ENCODE assay signal across 10 cellular contexts in the genomic region with DNA sequence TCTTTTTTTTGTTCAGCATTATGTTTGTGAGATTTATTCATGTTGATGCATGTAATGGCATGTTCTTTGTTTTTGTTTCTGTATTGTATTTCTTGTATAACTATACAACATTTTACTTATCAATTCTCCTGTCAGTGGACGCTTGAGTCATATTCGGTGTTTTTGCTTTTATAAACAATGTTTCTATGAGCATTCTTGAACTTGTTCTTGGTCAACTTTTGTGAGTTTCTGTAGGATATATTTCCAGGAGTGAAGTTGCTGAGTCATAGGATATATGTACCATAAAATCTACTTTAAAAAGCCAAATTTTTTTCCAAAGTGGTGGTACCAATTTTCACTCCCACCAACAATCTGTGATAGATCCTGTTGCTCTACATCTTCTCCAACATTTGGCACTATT.
"Had no signal": no experiment of that assay in that cellular context is flagged by ENCODE, and none has a peak within 500 bp of the region (broad histone marks: within the 10 kb centered on the region; RNA-seq: fewer than 3 reads in every experiment).

No MANE protein-coding gene starts in this region.

- H3K4me1 ChIP-seq: gastroesophageal sphincter, parathyroid adenoma had no signal

- H3K79me2 ChIP-seq: parathyroid adenoma had no signal

- H3K9ac ChIP-seq: parathyroid adenoma had no signal

- H3K27ac ChIP-seq: gastroesophageal sphincter, parathyroid adenoma had no signal

- DNase-seq: activated B cell treated with CpG ODN at 0.5 μM for 24 hours; activated CD4-positive, alpha-beta T cell treated with anti-CD3 and anti-CD28 coated beads, Interleukin-2, amount 10 ng/mL, durations not matched to agents 7 days and 5 days; amniotic stem cell; left ventricle myocardium superior; retina; T-helper 1 cell had no signal

- FAIRE-seq: colon, small intestine had no signal

- H3K27me3 ChIP-seq: gastroesophageal sphincter had no signal

- ATAC-seq: gastroesophageal sphincter, left ventricle myocardium superior had no signal

- H2AFZ ChIP-seq: parathyroid adenoma had no signal

- H3K4me3 ChIP-seq: gastroesophageal sphincter had no signal
